In genomic region chr14:22986508-22987054, GRCh38 we compare ENCODE assay signal across 8 cellular contexts. TPM values are rescaled to one million over a fixed set of nuclear protein-coding genes. Genes with fewer than 3 reads are reported as not detected.
A peak's percentile ranks its signal among the peaks of the same experiment; 100 is the strongest.
DNase-seq lines count a peak whose midpoint lies in the region; ATAC-seq lines count a peak whose summit lies in the region.

No MANE protein-coding gene starts in this region.

- no peak overlapping the region for H3K4me3 ChIP-seq in naive thymus-derived CD4-positive, alpha-beta T cell (ENCODE audit: low read length)

- H3K4me1 ChIP-seq in naive thymus-derived CD4-positive, alpha-beta T cell (ENCODE audit: control insufficient read depth in 2 of 2, insufficient read depth in 2 of 2, low read length in 2 of 2) = peaks cover 0 to 8% of the 10 kb centered on the region in 2 donors

- peaks cover 0 to 5% (median 0%) of the 10 kb centered on the region in 7 donors for H3K4me1 Mint-ChIP-seq in naive thymus-derived CD4-positive, alpha-beta T cell
- no peaks in the 10 kb centered on the region for H3K4me1 Mint-ChIP-seq in stimulated activated memory B cell treated with anti-CD40 and anti-IgM and Interleukin-4, amounts not matched to agents 10 μg/mL and 1 μg/mL and 100 μg/mL, for 72 hours

- H3K9me3 Mint-ChIP-seq in naive thymus-derived CD4-positive, alpha-beta T cell = no peaks in the 10 kb centered on the region
- no peaks in the 10 kb centered on the region for H3K9me3 Mint-ChIP-seq in stimulated activated memory B cell treated with anti-CD40 and anti-IgM and Interleukin-4, amounts not matched to agents 10 μg/mL and 1 μg/mL and 100 μg/mL, for 72 hours

- CTCF ChIA-PET in naive thymus-derived CD4-positive, alpha-beta T cell (lab: Charles Lee) = interaction anchor here (0.6 to 9.4 kb wide), 30 partner anchors 10 to 430 kb away, joined by 3 to 264 read pairs (median 5); partner anchors contain the start of genes CDH24, DAD1, HAUS4 and PRMT5

- peaks cover 0 to 27% (median 0%) of the 10 kb centered on the region in 3 experiments for H3K36me3 ChIP-seq in naive thymus-derived CD4-positive, alpha-beta T cell (ENCODE audit: control insufficient read depth in 2 of 3, insufficient read depth in 3 of 3, low read length in 3 of 3)

- no peak overlapping the region for H3K27ac ChIP-seq in naive thymus-derived CD4-positive, alpha-beta T cell (ENCODE audit: low read depth, low read length)

- H3K27ac Mint-ChIP-seq in naive thymus-derived CD4-positive, alpha-beta T cell = peak overlapping the region in 4 of 9 donors; percentile 2 to 39 (median 24)
- H3K27ac Mint-ChIP-seq in stimulated activated memory B cell treated with anti-CD40 and anti-IgM and Interleukin-4, amounts not matched to agents 10 μg/mL and 1 μg/mL and 100 μg/mL, for 72 hours = no peak overlapping the region

- ATAC-seq in esophagus mucosa (peak; percentile 71), GM21381 (IDR thresholded peaks at IDR 0.05; ENCODE audit: unreplicated experiment) (no peak)
- peak; percentile 79 for ATAC-seq in naive thymus-derived CD4-positive, alpha-beta T cell
- ATAC-seq in stimulated activated memory B cell treated with anti-CD40 and anti-IgM and Interleukin-4, amounts not matched to agents 10 μg/mL and 1 μg/mL and 100 μg/mL, for 72 hours = peak; percentile 75

- peaks cover 0 to 20% (median 0%) of the 10 kb centered on the region in 5 donors for H3K36me3 Mint-ChIP-seq in naive thymus-derived CD4-positive, alpha-beta T cell
- no peaks in the 10 kb centered on the region for H3K36me3 Mint-ChIP-seq in stimulated activated memory B cell treated with anti-CD40 and anti-IgM and Interleukin-4, amounts not matched to agents 10 μg/mL and 1 μg/mL and 100 μg/mL, for 72 hours

- no peak overlapping the region for H3K4me3 Mint-ChIP-seq in naive thymus-derived CD4-positive, alpha-beta T cell
- no peak overlapping the region for H3K4me3 Mint-ChIP-seq in stimulated activated memory B cell treated with anti-CD40 and anti-IgM and Interleukin-4, amounts not matched to agents 10 μg/mL and 1 μg/mL and 100 μg/mL, for 72 hours

- H3K27me3 Mint-ChIP-seq in naive thymus-derived CD4-positive, alpha-beta T cell = no peaks in the 10 kb centered on the region
- H3K27me3 Mint-ChIP-seq in stimulated activated memory B cell treated with anti-CD40 and anti-IgM and Interleukin-4, amounts not matched to agents 10 μg/mL and 1 μg/mL and 100 μg/mL, for 72 hours = no peaks in the 10 kb centered on the region

- H3K27me3 ChIP-seq in naive thymus-derived CD4-positive, alpha-beta T cell (ENCODE audit: control insufficient read depth in 2 of 2, insufficient read depth in 2 of 2, low read length in 2 of 2) = no peaks in the 10 kb centered on the region

- intact Hi-C loops in naive thymus-derived CD4-positive, alpha-beta T cell (cut with micrococcal nuclease) = loop anchor here (1.0 to 10.0 kb wide), 6 partner anchors 8 to 201 kb away; partner anchors contain the start of gene SLC7A8 (in 1 of the 2)

- POLR2A ChIA-PET in naive thymus-derived CD4-positive, alpha-beta T cell (lab: Charles Lee) = interaction anchor here (0.6 to 9.2 kb wide), 9 partner anchors 9 to 467 kb away, joined by 3 to 76 read pairs (median 4); partner anchors contain the start of genes ACIN1, C14orf119, CDH24 and PRMT5

- no peaks in the 10 kb centered on the region for H3K9me3 ChIP-seq in naive thymus-derived CD4-positive, alpha-beta T cell (ENCODE audit: control insufficient read depth in 2 of 3, low read length in 3 of 3)

- peak; percentile 28 for DNase-seq in GF-D8 (lab: John Stamatoyannopoulos, UW)
- DNase-seq in LHCN-M2 (ENCODE audit: low read depth) = peak; percentile 71
- DNase-seq in OCI-M2 (lab: John Stamatoyannopoulos, UW; ENCODE audit: unreplicated experiment) = peak; percentile 82
- peak; percentile 90 for DNase-seq in activated T-cell treated with anti-CD3 and anti-CD28 coated beads for 1 hour (ENCODE audit: low read depth)
- DNase-seq in naive thymus-derived CD4-positive, alpha-beta T cell = peak; percentile 65 to 87 (median 82)

RNA-seq across cellular contexts. Expression of gene AJUBA, which starts 4.2 kb away (rescaled TPM):
- total RNA-seq in LHCN-M2 (2014; rRNA removed) = 67.1 and 78.4 TPM in 2 replicates
- 122 TPM for polyA plus RNA-seq in LHCN-M2 (2012)
- total RNA-seq in esophagus mucosa = 26.6 TPM
- 1 to 10 TPM in 3 of 5 experiments, under 1 TPM in 2; 0.49 to 3.2 (median 1.4) TPM for total RNA-seq in naive thymus-derived CD4-positive, alpha-beta T cell
- 1 to 10 TPM; 1.6 to 2.3 TPM for polyA plus RNA-seq in naive thymus-derived CD4-positive, alpha-beta T cell

RNA-seq across cellular contexts. Expression of gene C14orf93, which starts 23.4 kb away (rescaled TPM):
- total RNA-seq in LHCN-M2 (2014; rRNA removed) (4.0 and 8.6 TPM in 2 replicates), esophagus mucosa (4.6 TPM)
- 5.3 TPM for polyA plus RNA-seq in LHCN-M2 (2012)
- total RNA-seq in naive thymus-derived CD4-positive, alpha-beta T cell = 10 to 100 TPM; 10.9 to 20.5 (median 12.1) TPM
- 1 to 10 TPM; 5.7 to 8.1 TPM for polyA plus RNA-seq in naive thymus-derived CD4-positive, alpha-beta T cell

RNA-seq across cellular contexts. Expression of gene HAUS4, which starts 29.7 kb away (rescaled TPM):
- 45.5 and 54.8 TPM in 2 replicates for total RNA-seq in LHCN-M2 (2014; rRNA removed)
- 27.5 TPM for polyA plus RNA-seq in LHCN-M2 (2012)
- 32.9 TPM for total RNA-seq in esophagus mucosa
- 10 to 100 TPM; 27.1 to 50.7 (median 38.8) TPM for total RNA-seq in naive thymus-derived CD4-positive, alpha-beta T cell
- 10 to 100 TPM; 41.3 to 45.0 TPM for polyA plus RNA-seq in naive thymus-derived CD4-positive, alpha-beta T cell

RNA-seq across cellular contexts. Expression of gene PSMB5, which starts 48.1 kb away (rescaled TPM):
- total RNA-seq in LHCN-M2 (2014; rRNA removed) (235 and 240 TPM in 2 replicates), esophagus mucosa (105 TPM)
- 263 TPM for polyA plus RNA-seq in LHCN-M2 (2012)
- total RNA-seq in naive thymus-derived CD4-positive, alpha-beta T cell = 10 to 100 TPM; 19.2 to 69.1 (median 32.8) TPM
- polyA plus RNA-seq in naive thymus-derived CD4-positive, alpha-beta T cell = 10 to 100 TPM; 53.6 to 74.2 TPM

RNA-seq across cellular contexts. Expression of gene PSMB11, which starts 55.4 kb away (rescaled TPM):
- not detected in 2 replicates for total RNA-seq in LHCN-M2 (2014; rRNA removed)
- polyA plus RNA-seq in LHCN-M2 (2012) = not detected
- not detected for total RNA-seq in esophagus mucosa
- 1 to 10 TPM in 1 of 5 experiments, under 1 TPM in 3, not detected in 1; 0.32 to 1.1 (median 0.66) TPM for total RNA-seq in naive thymus-derived CD4-positive, alpha-beta T cell
- polyA plus RNA-seq in naive thymus-derived CD4-positive, alpha-beta T cell = 1 to 10 TPM in 1 of 2 donors, under 1 TPM in 1; 0.70 to 1.2 TPM

Comparison
In these comparisons a context has a peak if more than half of its experiments do, and no peak if none do; other contexts are left out.
1. DNase-seq: peak in every context shown above with its lines; median percentile 90 in activated T-cell treated with anti-CD3 and anti-CD28 coated beads for 1 hour; 82 in OCI-M2; 82 in naive thymus-derived CD4-positive, alpha-beta T cell; 71 in LHCN-M2; 28 in GF-D8.